In genomic region chr1:11764519-11764918, GRCh38 we compare ENCODE assay signal across 7 cellular contexts. TPM values are rescaled to one million over a fixed set of nuclear protein-coding genes. Genes with fewer than 3 reads are reported as not detected.
"Had no signal": no experiment of that assay in that cellular context is flagged by ENCODE, and none has a peak within 500 bp of the region (broad histone marks: within the 10 kb centered on the region; RNA-seq: fewer than 3 reads in every experiment).

No MANE protein-coding gene starts in this region.

- H3K9me3 Mint-ChIP-seq: HFFc6 had no signal

- H3K4me3 Mint-ChIP-seq: GM23338, HFFc6 had no signal

- DNase-seq: HFFc6, IMR-90 had no signal

- H2AFZ ChIP-seq: GM23338 had no signal

- H3K4me2 ChIP-seq: GM23338 had no signal

- H3K4me3 ChIP-seq: GM23338, HAP-1, K562 had no signal

- ATAC-seq: GM23338, HCT116 had no signal

- H3K9me3 ChIP-seq: HAP-1 had no signal

- H3K27ac Mint-ChIP-seq: HFFc6 had no signal

- H3K36me3 ChIP-seq: HAP-1 had no signal

RNA-seq across cellular contexts. Expression of gene C1orf167, which starts 2.5 kb away (rescaled TPM):
- total RNA-seq: HT-29 had no signal
